Comparison of ENCODE assay signal across 10 cellular contexts in the genomic region with DNA sequence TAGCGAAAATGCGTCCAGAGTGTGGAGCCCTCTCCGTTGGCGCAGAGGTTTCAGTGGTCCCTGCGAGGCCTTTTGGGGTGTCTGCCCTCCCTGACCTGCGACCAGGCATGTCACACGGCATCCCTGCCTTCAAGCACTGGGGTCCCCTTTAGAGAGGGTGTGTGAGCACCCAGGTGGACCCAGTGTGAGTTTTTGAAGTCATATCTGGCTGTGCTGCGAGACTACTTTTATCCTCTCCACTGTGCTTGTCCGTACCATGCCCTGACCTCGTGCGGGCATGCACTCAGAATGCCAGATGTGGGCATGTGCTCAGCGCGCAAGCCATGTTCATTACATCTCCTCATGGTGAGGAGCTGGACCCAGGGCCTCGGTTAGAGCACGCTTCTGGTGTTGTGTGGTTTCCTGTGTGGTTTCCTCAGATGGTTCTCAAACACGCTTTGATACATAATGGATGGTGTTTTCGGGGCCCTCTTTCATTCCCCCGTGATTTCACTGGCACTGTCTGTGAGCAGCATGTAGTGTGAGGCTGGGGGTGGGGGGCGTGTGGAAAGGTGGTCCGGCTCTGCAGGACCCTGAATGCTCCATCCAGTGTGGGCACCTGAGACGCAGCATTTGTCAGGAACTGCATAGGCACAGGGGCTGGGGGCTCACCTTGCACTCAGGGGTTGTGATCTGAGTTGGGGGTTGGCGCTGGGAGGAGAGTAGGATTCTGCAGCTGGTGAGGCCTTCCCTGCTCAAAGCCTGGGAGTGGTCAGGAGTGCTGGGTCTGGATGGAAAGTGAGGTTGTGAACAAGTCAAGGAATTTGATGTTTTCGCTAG. TPM values are rescaled to one million over a fixed set of nuclear protein-coding genes. Genes with fewer than 3 reads are reported as not detected.
DNase-seq lines count a peak whose midpoint lies in the region; ATAC-seq and TF ChIP-seq lines count a peak whose summit lies in the region.
"Had no signal": no experiment of that assay in that cellular context is flagged by ENCODE, and none has a peak within 500 bp of the region (broad histone marks: within the 10 kb centered on the region; RNA-seq: fewer than 3 reads in every experiment).

No MANE protein-coding gene starts in this region.

- TF ChIP-seq CTCF in testis (IDR thresholded peaks at IDR 0.05) = no peak

- peaks cover 46% of the 10 kb centered on the region for H3K4me1 Mint-ChIP-seq in activated T-cell treated with anti-CD3 and anti-CD28 coated beads, Interleukin-2, amount 50 U/mL, for 24 hours (ENCODE audit: low read depth)
- peaks cover 34% of the 10 kb centered on the region for H3K4me1 Mint-ChIP-seq in T-helper 2 cell treated with Interferon-gamma antibody and Interleukin-4, amounts not matched to agents 5 μg/mL and 100 μg/mL, for 36 hours (ENCODE audit: low read depth)

- H3K27ac ChIP-seq in testis = no peak overlapping the region
- H3K27ac ChIP-seq: thoracic aorta had no signal

- TF ChIP-seq POLR2A in testis (IDR thresholded peaks at IDR 0.05) = no peak

- intact Hi-C loops in testis (cut with DNase I; ENCODE audit: low total_unique reads) = no loop called here

- no peaks in the 10 kb centered on the region for H3K4me1 ChIP-seq in testis

- peak overlapping the region; percentile 87 for H3K4me3 Mint-ChIP-seq in activated T-cell treated with anti-CD3 and anti-CD28 coated beads, Interleukin-2, amount 50 U/mL, for 24 hours
- peak overlapping the region; percentile 95 for H3K4me3 Mint-ChIP-seq in T-helper 2 cell treated with Interferon-gamma antibody and Interleukin-4, amounts not matched to agents 5 μg/mL and 100 μg/mL, for 36 hours

- H3K9me3 ChIP-seq in testis = no peaks in the 10 kb centered on the region
- H3K9me3 ChIP-seq: thoracic aorta had no signal

- H3K27ac Mint-ChIP-seq in activated T-cell treated with anti-CD3 and anti-CD28 coated beads, Interleukin-2, amount 50 U/mL, for 24 hours = peak overlapping the region; percentile 84
- H3K27ac Mint-ChIP-seq in T-helper 2 cell treated with Interferon-gamma antibody and Interleukin-4, amounts not matched to agents 5 μg/mL and 100 μg/mL, for 36 hours = peak overlapping the region; percentile 31

- H3K27me3 Mint-ChIP-seq in activated T-cell treated with anti-CD3 and anti-CD28 coated beads, Interleukin-2, amount 50 U/mL, for 24 hours = no peaks in the 10 kb centered on the region
- no peaks in the 10 kb centered on the region for H3K27me3 Mint-ChIP-seq in T-helper 2 cell treated with Interferon-gamma antibody and Interleukin-4, amounts not matched to agents 5 μg/mL and 100 μg/mL, for 36 hours (ENCODE audit: low read depth)

- H3K4me3 ChIP-seq in testis = no peak overlapping the region
- H3K4me3 ChIP-seq: thoracic aorta had no signal

- peaks cover 64% of the 10 kb centered on the region for H3K36me3 Mint-ChIP-seq in activated T-cell treated with anti-CD3 and anti-CD28 coated beads, Interleukin-2, amount 50 U/mL, for 24 hours (ENCODE audit: low read depth)
- H3K36me3 Mint-ChIP-seq in T-helper 2 cell treated with Interferon-gamma antibody and Interleukin-4, amounts not matched to agents 5 μg/mL and 100 μg/mL, for 36 hours (ENCODE audit: low read depth) = peaks cover 41% of the 10 kb centered on the region

- no peaks in the 10 kb centered on the region for H3K9me3 Mint-ChIP-seq in activated T-cell treated with anti-CD3 and anti-CD28 coated beads, Interleukin-2, amount 50 U/mL, for 24 hours
- H3K9me3 Mint-ChIP-seq in T-helper 2 cell treated with Interferon-gamma antibody and Interleukin-4, amounts not matched to agents 5 μg/mL and 100 μg/mL, for 36 hours = no peaks in the 10 kb centered on the region

- WGBS in testis, 2 donors = 88 to 94% methylated on average over 16 to 23 of the region's 23 CpGs

- no peaks in the 10 kb centered on the region for H3K27me3 ChIP-seq in testis

- ATAC-seq in HG02678 (IDR thresholded peaks at IDR 0.05; ENCODE audit: unreplicated experiment) = no peak
- ATAC-seq in GM18520 (IDR thresholded peaks at IDR 0.05; ENCODE audit: unreplicated experiment) = no peak

- no peaks in the 10 kb centered on the region for H3K36me3 ChIP-seq in testis (ENCODE audit: low read depth, missing control alignments)
- H3K36me3 ChIP-seq: thoracic aorta had no signal

- peak; percentile 33 for DNase-seq in activated T-cell treated with anti-CD3 and anti-CD28 coated beads, Interleukin-2, amount 50 U/mL, for 24 hours
- DNase-seq in activated T-cell treated with anti-CD3 and anti-CD28 coated beads for 4 hours (no peak), iPS-NIHi7 (ENCODE audit: extremely low spot score) (peak; percentile 6), testis (peak; percentile 11), HuH-7 (ENCODE audit: low spot score) (no peak)
- no peak for DNase-seq in T-helper 2 cell treated with Interferon-gamma antibody and Interleukin-4, amounts not matched to agents 5 μg/mL and 100 μg/mL, for 36 hours (ENCODE audit: low spot score)
- DNase-seq: NCI-H2107 had no signal

RNA-seq across cellular contexts. Expression of gene TFDP1, which starts 2.3 kb away (rescaled TPM):
- total RNA-seq in testis = 10 to 100 TPM; 72.4 to 73.1 TPM
- 135 TPM for polyA plus RNA-seq in testis (ENCODE audit: insufficient read depth, low read depth, low replicate concordance)

Comparison
In these comparisons a context has a peak if more than half of its experiments do, and no peak if none do; other contexts are left out.
1. DNase-seq: peak in activated T-cell treated with anti-CD3 and anti-CD28 coated beads, Interleukin-2, amount 50 U/mL, for 24 hours (single experiment), iPS-NIHi7 (single experiment) and testis (single experiment); none in activated T-cell treated with anti-CD3 and anti-CD28 coated beads for 4 hours (single experiment), T-helper 2 cell treated with Interferon-gamma antibody and Interleukin-4, amounts not matched to agents 5 μg/mL and 100 μg/mL, for 36 hours (single experiment) and HuH-7 (single experiment).